Comparison of ENCODE assay signal across 8 cellular contexts in the genomic region with DNA sequence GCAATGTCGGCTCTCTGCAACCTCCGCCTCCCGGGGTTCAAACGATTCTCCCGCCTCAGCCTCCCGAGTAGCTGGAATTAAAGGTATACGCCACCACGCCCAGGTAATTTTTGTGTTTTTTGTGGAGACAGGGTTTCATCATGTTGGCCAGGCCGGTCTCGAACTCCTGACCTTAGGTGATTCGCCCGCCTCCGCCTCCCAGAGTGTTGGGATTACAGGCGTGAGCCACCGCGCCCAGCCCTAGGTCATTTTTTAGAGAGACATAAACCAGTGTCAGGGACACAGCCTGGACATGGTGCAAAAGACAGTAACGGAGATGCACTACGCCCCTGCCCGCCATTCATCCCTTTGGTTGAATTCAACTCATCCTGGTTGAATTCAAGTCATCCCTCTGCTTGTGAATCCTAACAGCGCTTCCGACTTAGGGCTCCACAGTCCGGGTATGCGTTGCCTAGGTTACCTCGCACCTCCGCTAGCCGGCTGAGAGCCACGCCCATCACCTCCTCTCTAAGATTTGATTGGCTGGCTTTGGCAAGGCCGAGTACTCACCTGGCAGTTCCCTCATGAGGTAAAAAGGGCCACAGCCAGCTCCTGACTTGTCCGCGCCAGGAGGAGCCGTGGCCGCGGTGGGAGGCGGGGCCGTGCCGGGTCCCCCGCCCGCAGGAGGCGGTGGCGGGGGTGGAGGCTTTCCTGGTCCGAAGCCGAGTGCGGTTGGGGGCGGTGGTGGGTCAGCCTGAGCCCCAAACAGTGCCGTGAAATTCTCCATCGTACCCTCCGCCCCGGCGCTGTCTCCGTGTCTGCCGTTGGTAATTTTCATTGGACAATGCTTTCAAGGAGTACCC. TPM values are rescaled to one million over a fixed set of nuclear protein-coding genes. Genes with fewer than 3 reads are reported as not detected.
DNase-seq lines count a peak whose midpoint lies in the region; ATAC-seq and TF ChIP-seq lines count a peak whose summit lies in the region.

A gene with protein sequence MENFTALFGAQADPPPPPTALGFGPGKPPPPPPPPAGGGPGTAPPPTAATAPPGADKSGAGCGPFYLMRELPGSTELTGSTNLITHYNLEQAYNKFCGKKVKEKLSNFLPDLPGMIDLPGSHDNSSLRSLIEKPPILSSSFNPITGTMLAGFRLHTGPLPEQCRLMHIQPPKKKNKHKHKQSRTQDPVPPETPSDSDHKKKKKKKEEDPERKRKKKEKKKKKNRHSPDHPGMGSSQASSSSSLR (minus strand): TSS at position 802 of the 842 bp plus-strand sequence. CDS start 36 bp downstream, at position 766.

- peak within 1 kb of the TSS; percentile 100 for H3K4me3 Mint-ChIP-seq in activated CD8-positive, alpha-beta T cell treated with anti-CD3 and anti-CD28 coated beads, Interleukin-2, amount 10 ng/mL, durations not matched to agents 7 days and 5 days

- no peak for TF ChIP-seq CTCF in C4-2B (conservative IDR thresholded peaks at IDR 0.05)

- H3K9me3 ChIP-seq in mesodermal cell (ENCODE audit: control insufficient read depth, low read length), result no peaks in the 10 kb centered on the region

- ATAC-seq in GM19397 (IDR thresholded peaks at IDR 0.05; ENCODE audit: unreplicated experiment), result peak; percentile 38
- peak; percentile 36 for ATAC-seq in HG03571 (IDR thresholded peaks at IDR 0.05; ENCODE audit: unreplicated experiment)
- peak; percentile 59 for ATAC-seq in activated CD8-positive, alpha-beta T cell treated with anti-CD3 and anti-CD28 coated beads, Interleukin-2, amount 10 ng/mL, durations not matched to agents 7 days and 5 days

- H3K27ac Mint-ChIP-seq in activated CD8-positive, alpha-beta T cell treated with anti-CD3 and anti-CD28 coated beads, Interleukin-2, amount 10 ng/mL, durations not matched to agents 7 days and 5 days, result peak within 1 kb of the TSS; percentile 100

- peaks cover 32% of the 10 kb centered on the region for H3K36me3 ChIP-seq in mesodermal cell (ENCODE audit: control insufficient read depth, insufficient read depth, low read length)

- CTCF ChIA-PET in activated CD8-positive, alpha-beta T cell treated with anti-CD3 and anti-CD28 coated beads, Interleukin-2, amount 10 ng/mL, durations not matched to agents 7 days and 5 days (lab: Charles Lee), result interaction anchor here (0.7 to 5.9 kb wide), 8 partner anchors 10 to 218 kb away, joined by 3 to 57 read pairs (median 4); a partner anchor contains a TSS

- peaks cover 5% of the 10 kb centered on the region for H3K4me1 ChIP-seq in mesodermal cell (ENCODE audit: control insufficient read depth, insufficient read depth, low read length, poor library complexity, severe bottlenecking)

- peaks cover 25% of the 10 kb centered on the region for H3K36me3 Mint-ChIP-seq in activated CD8-positive, alpha-beta T cell treated with anti-CD3 and anti-CD28 coated beads, Interleukin-2, amount 10 ng/mL, durations not matched to agents 7 days and 5 days (ENCODE audit: low read depth)

- peak within 1 kb of the TSS; percentile 100 for H3K27ac ChIP-seq in C4-2B
- H3K27ac ChIP-seq in mesodermal cell (ENCODE audit: low read depth, low read length, severe bottlenecking), result peak within 1 kb of the TSS; percentile 92

- no peaks in the 10 kb centered on the region for H3K27me3 Mint-ChIP-seq in activated CD8-positive, alpha-beta T cell treated with anti-CD3 and anti-CD28 coated beads, Interleukin-2, amount 10 ng/mL, durations not matched to agents 7 days and 5 days (ENCODE audit: low read depth)

- no peaks in the 10 kb centered on the region for H3K9me3 Mint-ChIP-seq in activated CD8-positive, alpha-beta T cell treated with anti-CD3 and anti-CD28 coated beads, Interleukin-2, amount 10 ng/mL, durations not matched to agents 7 days and 5 days (ENCODE audit: insufficient read depth)

- H3K4me3 ChIP-seq in mesodermal cell (ENCODE audit: extremely low read depth, insufficient read depth, low read length, poor library complexity, severe bottlenecking), result peak within 1 kb of the TSS; percentile 94

- DNase-seq in NCI-H82 treated with DMSO at 0.1 percent for 48 hours (lab: John Stamatoyannopoulos, UW; ENCODE audit: unreplicated experiment), result peak; percentile 48
- peak; percentile 86 for DNase-seq in activated CD8-positive, alpha-beta T cell treated with anti-CD3 and anti-CD28 coated beads, Interleukin-2, amount 10 ng/mL, durations not matched to agents 7 days and 5 days
- peak; percentile 67 for DNase-seq in effector CD8-positive, alpha-beta T cell (lab: John Stamatoyannopoulos, UW)
- peak; percentile 49 for DNase-seq in stimulated activated CD8-positive, alpha-beta memory T cell treated with anti-CD3 and anti-CD28 coated beads, Interleukin-15, amount 100 ng/mL, for 24 hours (ENCODE audit: low read depth)

- peaks cover 41% of the 10 kb centered on the region for H3K4me1 Mint-ChIP-seq in activated CD8-positive, alpha-beta T cell treated with anti-CD3 and anti-CD28 coated beads, Interleukin-2, amount 10 ng/mL, durations not matched to agents 7 days and 5 days (ENCODE audit: low read depth)

- WGBS in mesodermal cell (ENCODE audit: insufficient coverage in 2 of 2), 2 experiments, result 12 to 14% methylated on average over 31 to 35 of the region's 51 CpGs

- POLR2A ChIA-PET in activated CD8-positive, alpha-beta T cell treated with anti-CD3 and anti-CD28 coated beads, Interleukin-2, amount 10 ng/mL, durations not matched to agents 7 days and 5 days (lab: Charles Lee), result interaction anchor here (0.6 to 2.2 kb wide), 9 partner anchors 15 to 287 kb away, joined by 3 to 17 read pairs (median 3); a partner anchor contains a TSS

RNA-seq across cellular contexts. Expression of the gene that starts here (rescaled TPM):
- total RNA-seq in activated CD8-positive, alpha-beta T cell treated with anti-CD3 and anti-CD28 coated beads, Interleukin-2, amount 10 ng/mL, durations not matched to agents 7 days and 5 days, result 10 to 100 TPM; 13.6 to 14.9 TPM
- polyA plus RNA-seq in mesodermal cell (2013, experiment 1 of 2), result 21.6 TPM
- 23.4 TPM for polyA plus RNA-seq in mesodermal cell (2013, experiment 2 of 2)

Comparison
In these comparisons a context has a peak if more than half of its experiments do, and no peak if none do; other contexts are left out.
1. Peak in every context shown above with its lines: DNase-seq, ATAC-seq, H3K4me3 ChIP-seq and H3K27ac ChIP-seq.